8 cellular contexts compared by ENCODE assay signal in the genomic region with DNA sequence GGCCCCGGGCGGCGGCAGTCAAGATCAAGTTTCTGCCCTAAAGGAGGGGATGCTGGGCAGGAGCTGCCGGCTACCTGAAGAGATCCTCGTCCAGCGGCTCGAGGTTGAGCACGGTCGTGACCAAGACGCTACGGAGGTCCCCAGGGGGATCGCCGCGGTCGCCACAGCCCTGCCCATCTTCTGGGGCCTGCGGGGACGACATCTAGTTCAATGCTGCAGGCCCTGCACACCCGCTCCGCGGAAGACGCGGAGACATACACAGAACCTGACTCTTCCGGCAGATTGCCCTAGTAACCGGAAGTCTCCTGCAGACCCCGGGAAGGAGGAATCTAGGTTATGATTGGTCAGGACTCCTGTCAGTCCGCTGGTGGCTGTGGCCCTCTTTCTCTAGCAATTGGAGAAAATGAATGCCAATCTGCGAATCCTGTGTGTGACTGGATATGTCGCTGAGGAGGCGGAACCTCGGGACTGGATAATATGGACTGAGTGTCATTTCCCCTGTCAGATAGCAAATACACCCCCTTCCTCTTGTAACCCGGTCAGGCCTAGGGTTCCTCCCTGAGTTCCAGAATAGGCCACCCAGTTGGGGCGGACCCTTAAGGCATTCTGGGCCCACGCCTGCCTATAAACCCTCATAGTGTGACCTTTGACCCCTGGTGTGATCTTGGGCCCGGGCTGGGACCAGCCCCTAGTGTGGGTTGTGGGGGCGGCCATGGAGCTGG.
DNase-seq lines count a peak whose midpoint lies in the region; ATAC-seq and TF ChIP-seq lines count a peak whose summit lies in the region.

A gene (minus strand): TSS at position 279 of the 722 bp plus-strand sequence. CDS start 77 bp downstream, at position 202.
A gene (plus strand): TSS at position 501 of the 722 bp plus-strand sequence. CDS start 212 bp downstream, at position 713.

- no peaks in the 10 kb centered on the region for H3K9me3 ChIP-seq in WERI-Rb-1 (ENCODE audit: severe bottlenecking)

- DNase-seq in AG08395 (ENCODE audit: low spot score) (peak; percentile 100), NCI-H2196 treated with DMSO at 0.1 percent for 48 hours (lab: John Stamatoyannopoulos, UW; ENCODE audit: unreplicated experiment) (peak; percentile 95), WERI-Rb-1 (peak; percentile 98), caudate nucleus (lab: John Stamatoyannopoulos, UW) (peak; percentile 33 to 99 (median 93)), inferior parietal cortex (ENCODE audit: extremely low spot score) (peak; percentile 100), smooth muscle cell of the brain vasculature (ENCODE audit: low read depth, low spot score) (peak; percentile 100)

- peak within 1 kb of the TSS; percentile 76 for H3K4me3 ChIP-seq in WERI-Rb-1 (ENCODE audit: low read depth, low read length)

- no peaks in the 10 kb centered on the region for H3K27me3 ChIP-seq in WERI-Rb-1 (ENCODE audit: insufficient read depth, low read depth, severe bottlenecking)

- H3K36me3 ChIP-seq in WERI-Rb-1: no peaks in the 10 kb centered on the region

- ATAC-seq in GM18907 (IDR thresholded peaks at IDR 0.05; ENCODE audit: unreplicated experiment) (peak; percentile 95), HG03139 (IDR thresholded peaks at IDR 0.05; ENCODE audit: unreplicated experiment) (peak; percentile 88)

- H3K27ac ChIP-seq in WERI-Rb-1: peak within 1 kb of the TSS; percentile 70
- H3K27ac ChIP-seq in caudate nucleus (ENCODE audit: low read depth, low read length): peak within 1 kb of the TSS; percentile 83

- TF ChIP-seq CTCF in WERI-Rb-1 (IDR thresholded peaks at IDR 0.05; ENCODE audit: low read depth, low read length): no peak

Comparison
In these comparisons a context has a peak if more than half of its experiments do, and no peak if none do; other contexts are left out.
1. Peak in every context shown above with its lines: DNase-seq, ATAC-seq, H3K4me3 ChIP-seq and H3K27ac ChIP-seq.